ENCODE assay signal across 11 cellular contexts in the genomic region with DNA sequence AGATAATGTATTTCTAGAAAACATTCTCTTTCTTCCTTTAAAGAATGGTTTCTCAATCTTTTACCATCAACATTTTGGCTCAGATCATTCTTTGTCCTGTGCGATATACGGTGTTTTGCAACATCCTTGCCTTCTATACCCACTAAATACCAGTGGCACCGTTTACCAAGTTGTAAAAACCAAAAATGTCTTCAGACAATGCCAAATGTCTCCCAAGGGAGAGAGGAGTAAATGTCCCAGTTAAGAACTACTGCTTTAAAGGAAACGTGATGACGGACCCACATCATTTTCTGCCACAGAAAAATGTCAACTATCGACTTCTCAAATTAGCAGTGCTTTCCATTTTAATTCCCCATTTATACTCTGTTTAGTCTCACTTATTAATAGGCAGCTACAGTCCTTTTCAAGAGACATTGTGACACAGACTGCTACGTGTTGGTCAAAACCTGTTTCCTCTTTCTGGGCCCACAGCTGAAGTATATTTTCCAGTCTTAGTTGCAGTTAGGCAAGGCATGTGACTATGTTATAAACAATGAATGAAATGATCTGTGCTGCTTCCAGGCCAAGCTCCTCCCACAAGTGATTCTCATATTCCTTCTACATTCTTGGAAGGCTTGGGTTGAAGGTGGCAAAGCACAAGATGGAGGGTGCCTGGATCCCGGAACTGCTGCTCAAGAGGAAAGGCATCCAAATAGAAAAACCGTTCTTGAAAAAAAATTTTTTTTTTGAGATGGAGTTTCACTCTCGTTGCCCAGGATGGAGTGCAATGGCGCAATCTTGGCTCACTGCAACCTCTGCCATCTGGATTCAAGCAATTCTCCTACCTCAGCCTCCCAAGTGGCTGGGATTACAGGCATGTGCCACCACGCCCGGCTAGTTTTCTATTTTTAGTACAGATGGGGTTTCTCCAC. TPM values are rescaled to one million over a fixed set of nuclear protein-coding genes. Genes with fewer than 3 reads are reported as not detected.
DNase-seq lines count a peak whose midpoint lies in the region; ATAC-seq and TF ChIP-seq lines count a peak whose summit lies in the region.
"Had no signal": no experiment of that assay in that cellular context is flagged by ENCODE, and none has a peak within 500 bp of the region (broad histone marks: within the 10 kb centered on the region; RNA-seq: fewer than 3 reads in every experiment).

No MANE protein-coding gene starts in this region.

- peak in 2 of 3 donors; percentile 15 to 55 for ATAC-seq in natural killer cell
- ATAC-seq in natural killer cell treated with Interleukin-12 subunit alpha and Interleukin-12 subunit beta and Interleukin-15 and Interleukin-18, amount 100 ng/mL, for 72 hours, result no peak
- no peak for ATAC-seq in HG03045 (IDR thresholded peaks at IDR 0.05; ENCODE audit: unreplicated experiment)
- ATAC-seq: activated CD4-positive, alpha-beta T cell treated with anti-CD3 and anti-CD28 coated beads for 36 hours had no signal

- no peak overlapping the region for H3K4me3 ChIP-seq in ascending aorta
- H3K4me3 ChIP-seq in testis, result no peak overlapping the region

- DNase-seq in natural killer cell (no peak), ascending aorta (ENCODE audit: low spot score in 2 of 2) (peak in 1 of 2 donors; percentile 70), lung microvascular endothelial cell (ENCODE audit: low read depth in 2 of 2) (peak; percentile 22 to 44), testis (no peak), HuH-7 (ENCODE audit: low spot score) (no peak), NCI-H1694 (lab: John Stamatoyannopoulos, UW) (no peak)
- no peak for DNase-seq in natural killer cell treated with Interleukin-12 subunit alpha and Interleukin-12 subunit beta and Interleukin-15 and Interleukin-18, amount 100 ng/mL, for 72 hours (ENCODE audit: low spot score)
- DNase-seq: activated CD4-positive, alpha-beta T cell treated with anti-CD3 and anti-CD28 coated beads for 36 hours; CD4-positive, alpha-beta memory T cell; NCI-H526 treated with DMSO at 0.1 percent for 48 hours had no signal

- H3K27ac ChIP-seq in ascending aorta, result peak overlapping the region; percentile 31 to 46
- no peak overlapping the region for H3K27ac ChIP-seq in testis

- H3K9me3 ChIP-seq in ascending aorta, result no peaks in the 10 kb centered on the region
- H3K9me3 ChIP-seq in testis, result no peaks in the 10 kb centered on the region

- H3K27me3 ChIP-seq in ascending aorta, result no peaks in the 10 kb centered on the region
- no peaks in the 10 kb centered on the region for H3K27me3 ChIP-seq in testis

- H3K36me3 ChIP-seq in ascending aorta, result peaks cover 38 to 76% of the 10 kb centered on the region in 2 donors
- no peaks in the 10 kb centered on the region for H3K36me3 ChIP-seq in testis (ENCODE audit: low read depth, missing control alignments)

- H3K27me3 Mint-ChIP-seq in natural killer cell (ENCODE audit: low read depth in 2 of 2), result no peaks in the 10 kb centered on the region
- H3K27me3 Mint-ChIP-seq in natural killer cell treated with Interleukin-12 subunit alpha and Interleukin-12 subunit beta and Interleukin-15 and Interleukin-18, amount 100 ng/mL, for 72 hours, result no peaks in the 10 kb centered on the region
- H3K27me3 Mint-ChIP-seq: activated CD4-positive, alpha-beta T cell treated with anti-CD3 and anti-CD28 coated beads for 36 hours; CD4-positive, alpha-beta memory T cell had no signal

- H3K27ac Mint-ChIP-seq in natural killer cell, result no peak overlapping the region
- H3K27ac Mint-ChIP-seq in natural killer cell treated with Interleukin-12 subunit alpha and Interleukin-12 subunit beta and Interleukin-15 and Interleukin-18, amount 100 ng/mL, for 72 hours, result no peak overlapping the region
- H3K27ac Mint-ChIP-seq: activated CD4-positive, alpha-beta T cell treated with anti-CD3 and anti-CD28 coated beads for 36 hours had no signal

- WGBS in testis, 2 donors, result 78 to 86% methylated on average over 13 of the region's 13 CpGs

- H3K4me3 Mint-ChIP-seq in natural killer cell, result no peak overlapping the region
- H3K4me3 Mint-ChIP-seq in natural killer cell treated with Interleukin-12 subunit alpha and Interleukin-12 subunit beta and Interleukin-15 and Interleukin-18, amount 100 ng/mL, for 72 hours, result no peak overlapping the region
- H3K4me3 Mint-ChIP-seq: activated CD4-positive, alpha-beta T cell treated with anti-CD3 and anti-CD28 coated beads for 36 hours; CD4-positive, alpha-beta memory T cell had no signal

- H3K9me3 Mint-ChIP-seq in natural killer cell, result no peaks in the 10 kb centered on the region
- H3K9me3 Mint-ChIP-seq in natural killer cell treated with Interleukin-12 subunit alpha and Interleukin-12 subunit beta and Interleukin-15 and Interleukin-18, amount 100 ng/mL, for 72 hours, result no peaks in the 10 kb centered on the region
- H3K9me3 Mint-ChIP-seq: CD4-positive, alpha-beta memory T cell had no signal

- intact Hi-C loops in natural killer cell (cut with micrococcal nuclease) (no loop called here), ascending aorta (cut with DNase I) (no loop called here), testis (cut with DNase I; ENCODE audit: low total_unique reads) (no loop called here)

- H3K4me1 ChIP-seq in ascending aorta, result no peaks in the 10 kb centered on the region
- H3K4me1 ChIP-seq in testis, result no peaks in the 10 kb centered on the region

- H3K36me3 Mint-ChIP-seq in natural killer cell, result peaks cover 8% of the 10 kb centered on the region
- peaks cover 13% of the 10 kb centered on the region for H3K36me3 Mint-ChIP-seq in natural killer cell treated with Interleukin-12 subunit alpha and Interleukin-12 subunit beta and Interleukin-15 and Interleukin-18, amount 100 ng/mL, for 72 hours

- no peaks in the 10 kb centered on the region for H3K4me1 Mint-ChIP-seq in natural killer cell
- peaks cover 6% of the 10 kb centered on the region in 2 donors for H3K4me1 Mint-ChIP-seq in natural killer cell treated with Interleukin-12 subunit alpha and Interleukin-12 subunit beta and Interleukin-15 and Interleukin-18, amount 100 ng/mL, for 72 hours (ENCODE audit: low read depth in 2 of 2)
- H3K4me1 Mint-ChIP-seq: activated CD4-positive, alpha-beta T cell treated with anti-CD3 and anti-CD28 coated beads for 36 hours had no signal

- TF ChIP-seq CTCF in natural killer cell (IDR thresholded peaks at IDR 0.05) (no peak), ascending aorta (IDR thresholded peaks at IDR 0.05) (no peak), testis (IDR thresholded peaks at IDR 0.05) (no peak)

- no peak for TF ChIP-seq POLR2A in testis (IDR thresholded peaks at IDR 0.05)

RNA-seq across cellular contexts. Expression of a gene that starts 8.8 kb away (rescaled TPM):
- 10 to 100 TPM; 20.8 to 27.0 (median 22.1) TPM for total RNA-seq in natural killer cell
- 1 to 10 TPM; 2.5 to 4.8 TPM for total RNA-seq in natural killer cell treated with Interleukin-12 subunit alpha and Interleukin-12 subunit beta and Interleukin-15 and Interleukin-18, amount 100 ng/mL, for 72 hours
- total RNA-seq in ascending aorta, result 32.4 TPM
- 23.5 and 29.0 TPM in 2 replicates for total RNA-seq in lung microvascular endothelial cell
- total RNA-seq in testis, result 10 to 100 TPM; 12.8 to 17.5 TPM
- 15.8 TPM for polyA plus RNA-seq in testis (ENCODE audit: insufficient read depth, low read depth, low replicate concordance)

RNA-seq across cellular contexts. Expression of a gene that starts 26.7 kb away (rescaled TPM):
- 1 to 10 TPM; 2.3 to 4.7 (median 3.9) TPM for total RNA-seq in natural killer cell
- 1 to 10 TPM in 1 of 2 donors, under 1 TPM in 1; 0.45 to 3.1 TPM for total RNA-seq in natural killer cell treated with Interleukin-12 subunit alpha and Interleukin-12 subunit beta and Interleukin-15 and Interleukin-18, amount 100 ng/mL, for 72 hours
- 47.8 TPM for total RNA-seq in ascending aorta
- 4.8 and 7.5 TPM in 2 replicates for total RNA-seq in lung microvascular endothelial cell
- 10 to 100 TPM; 33.1 to 44.0 TPM for total RNA-seq in testis
- polyA plus RNA-seq in testis (ENCODE audit: insufficient read depth, low read depth, low replicate concordance), result 33.7 TPM

Comparison
In these comparisons a context has a peak if more than half of its experiments do, and no peak if none do; other contexts are left out.
1. ATAC-seq: peak in natural killer cell (2 of 3); none in natural killer cell treated with Interleukin-12 subunit alpha and Interleukin-12 subunit beta and Interleukin-15 and Interleukin-18, amount 100 ng/mL, for 72 hours (0 of 2) and HG03045 (single experiment).
2. DNase-seq: peak in lung microvascular endothelial cell (2 of 2); none in natural killer cell (single experiment), natural killer cell treated with Interleukin-12 subunit alpha and Interleukin-12 subunit beta and Interleukin-15 and Interleukin-18, amount 100 ng/mL, for 72 hours (single experiment), testis (single experiment), HuH-7 (single experiment) and NCI-H1694 (single experiment).
3. H3K27ac ChIP-seq: peak in ascending aorta (2 of 2); none in testis (0 of 2).